In the genomic region with DNA sequence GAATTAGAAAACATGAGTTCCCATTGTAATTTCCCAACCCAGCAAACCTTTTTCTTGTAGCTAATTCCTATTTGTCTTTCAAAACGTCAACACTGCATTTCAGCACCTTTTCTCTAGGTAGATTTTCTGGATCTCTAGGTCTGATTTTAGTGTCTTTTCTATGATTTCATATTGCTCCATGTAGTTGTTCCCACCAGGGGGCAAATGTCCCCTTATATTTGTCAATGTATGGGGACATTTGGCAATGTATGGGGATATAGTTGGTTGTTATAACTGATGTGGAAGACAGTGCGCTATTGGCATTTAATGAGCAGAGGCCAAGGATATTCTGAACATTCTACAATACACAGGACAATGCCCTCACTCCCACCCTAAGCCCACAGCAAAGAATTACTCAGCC, we compare ENCODE assay signal across 32 cellular contexts.
DNase-seq lines count a peak whose midpoint lies in the region; ATAC-seq, FAIRE-seq and TF ChIP-seq lines count a peak whose summit lies in the region.
"Had no signal": no experiment of that assay in that cellular context is flagged by ENCODE, and none has a peak within 500 bp of the region (broad histone marks: within the 10 kb centered on the region; RNA-seq: fewer than 3 reads in every experiment).

No MANE protein-coding gene starts in this region.

- no peaks in the 10 kb centered on the region; a peak in 1 of 5 replicates for H3K27me3 ChIP-seq in HepG2 (ENCODE audit: control insufficient read depth in 1 of 2, insufficient read depth in 2 of 2, low read length in 2 of 2)
- H3K27me3 ChIP-seq: ascending aorta, cardiac muscle cell, left lung, pancreas had no signal

- H3K79me2 ChIP-seq in HepG2 (ENCODE audit: insufficient read depth, low read length): no peaks in the 10 kb centered on the region

- H3K36me3 ChIP-seq in HepG2 (replicated peaks in 1 of 2; ENCODE audit: control insufficient read depth in 1 of 2, insufficient read depth in 2 of 2, low read length in 2 of 2): no peaks in the 10 kb centered on the region
- H3K36me3 ChIP-seq: ascending aorta, cardiac muscle cell, left lung, pancreas had no signal

- no peak for TF ChIP-seq POLR2A in HepG2 (IDR thresholded peaks at IDR 0.05; ENCODE audit: insufficient read depth in 1 of 2, low read depth in 2 of 2, low read length in 2 of 2)

- H3K27ac ChIP-seq in HepG2 (ENCODE audit: extremely low read length, insufficient read depth, low read length): no peak overlapping the region
- H3K27ac ChIP-seq: ascending aorta, cardiac muscle cell, KMS-11, left lung, pancreas had no signal

- H3K9me3 ChIP-seq in HepG2 (ENCODE audit: low read length): no peaks in the 10 kb centered on the region
- H3K9me3 ChIP-seq: ascending aorta, left lung, pancreas had no signal

- H4K20me1 ChIP-seq in HepG2 (ENCODE audit: insufficient read depth, low read length): no peaks in the 10 kb centered on the region

- H3K4me1 ChIP-seq in HepG2 (ENCODE audit: insufficient read depth, low read length): no peaks in the 10 kb centered on the region
- H3K4me1 ChIP-seq: ascending aorta, left lung, pancreas had no signal

- H3K4me3 ChIP-seq in fibroblast of mammary gland (ENCODE audit: control insufficient read depth, low read depth, low read length): no peak overlapping the region
- no peak overlapping the region for H3K4me3 ChIP-seq in HepG2 (replicated peaks in 1 of 3; ENCODE audit: insufficient read depth in 1 of 3, low read depth in 2 of 3, low read length in 3 of 3)
- H3K4me3 ChIP-seq: ascending aorta, cardiac muscle cell, left lung, pancreas had no signal

- POLR2A ChIA-PET in HepG2 (lab: Yijun Ruan, JAX): no interaction called here

- ATAC-seq in HepG2: no peak
- ATAC-seq: activated T-cell treated with anti-CD3 and anti-CD28 coated beads, Interleukin-2, amount 50 U/mL, for 72 hours; CD8-positive, alpha-beta T cell; effector memory CD8-positive, alpha-beta T cell; left lung; pancreas had no signal

- intact Hi-C loops in HepG2 (cut with micrococcal nuclease; ENCODE audit: unreplicated experiment): no loop called here

- in situ Hi-C loops in HepG2 (cut with HindIII; ENCODE audit: extremely low pct_ligation_motif_present, low pct_unique_long_range_greater_than_20kb): no loop called here

- no TSS peak for BruUV-seq in HepG2 (replicated peaks; lab: Mats Ljungman, UMichigan)

- no peak overlapping the region for H2AFZ ChIP-seq in HepG2 (ENCODE audit: low read length)

- DNase-seq in NCI-H82 (lab: John Stamatoyannopoulos, UW) (peak; percentile 0), NCI-H82 treated with DMSO at 0.1 percent for 48 hours (lab: John Stamatoyannopoulos, UW; ENCODE audit: unreplicated experiment) (no peak), OCI-M1 (lab: John Stamatoyannopoulos, UW) (peak; percentile 25), fibroblast of mammary gland (ENCODE audit: low read depth) (no peak), NOMO-1 treated with DMSO at 0.1 percent for 48 hours (lab: John Stamatoyannopoulos, UW; ENCODE audit: unreplicated experiment) (no peak), NCI-H146 treated with DMSO at 0.1 percent for 48 hours (lab: John Stamatoyannopoulos, UW; ENCODE audit: unreplicated experiment) (no peak), HepG2 (ENCODE audit: low spot score) (no peak)
- no peak for DNase-seq in NK-92 treated with Interleukin-12 subunit alpha and Interleukin-12 subunit beta, amount 100 ng/mL, for 24 hours (lab: John Stamatoyannopoulos, UW)
- DNase-seq: activated CD4-positive, alpha-beta memory T cell treated with anti-CD3 and anti-CD28 coated beads for 36 hours; activated CD4-positive, alpha-beta T cell treated with anti-CD3 and anti-CD28 coated beads for 1 hour; activated T-cell treated with anti-CD3 and anti-CD28 coated beads, Interleukin-2, amount 50 U/mL, for 72 hours; AML-193; CD8-positive, alpha-beta T cell; DMS 273 treated with DMSO at 0.1 percent for 48 hours; effector memory CD8-positive, alpha-beta T cell; erythroblast; foreskin fibroblast; GOT3; head of caudate nucleus; islet precursor cell; MV-4-11; NCI-H1694; nephron progenitor cell; pancreas; retina; small intestine; stimulated activated naive CD4-positive, alpha-beta T cell had no signal

- FAIRE-seq in HepG2 (lab: Jason Lieb, UNC): no peak
- FAIRE-seq: HTR-8/SVneo, pancreas, small intestine had no signal

- 39% methylated on average over 2 of the region's 2 CpGs for WGBS in HepG2 (ENCODE audit: low lambda C conversion rate)

- no peak for TF ChIP-seq RAD21 in HepG2 (CRISPR knock-in tag; IDR thresholded peaks at IDR 0.05)

- H3K4me2 ChIP-seq in HepG2 (ENCODE audit: low read depth, low read length): no peak overlapping the region
- H3K4me2 ChIP-seq: KMS-11 had no signal

- TF ChIP-seq EP300 in HepG2 (IDR thresholded peaks at IDR 0.05; ENCODE audit: low read depth in 2 of 2, low read length in 2 of 2) (no peak), HepG2 (CRISPR knock-in tag; IDR thresholded peaks at IDR 0.05; ENCODE audit: borderline replicate concordance) (no peak)

- no peak overlapping the region for H3K9ac ChIP-seq in HepG2 (ENCODE audit: insufficient read depth, low read depth, low read length)
- H3K9ac ChIP-seq: KMS-11 had no signal

- CTCF ChIA-PET in HepG2 (lab: Yijun Ruan, JAX; ENCODE audit: low intra/inter-chr PET ratio, low total read pairs): no interaction called here

- TF ChIP-seq CTCF in fibroblast of mammary gland (conservative IDR thresholded peaks at IDR 0.05; ENCODE audit: control insufficient read depth, insufficient read depth, low read depth, low read length) (peak; percentile 11), HepG2 (CRISPR knock-in tag; IDR thresholded peaks at IDR 0.05) (no peak)

TF ChIP-seq in HepG2, 621 proteins besides CTCF, POLR2A, EP300 and RAD21 (continues in another document):
- TF ChIP-seq GTF3A (CRISPR knock-in tag; conservative IDR thresholded peaks at IDR 0.05): no peak
- no peak for TF ChIP-seq PITX1 (CRISPR knock-in tag; IDR thresholded peaks at IDR 0.05)
- no peak for TF ChIP-seq ETS1 (CRISPR knock-in tag; IDR thresholded peaks at IDR 0.05)
- TF ChIP-seq DZIP1 (CRISPR knock-in tag; IDR thresholded peaks at IDR 0.05): no peak
- TF ChIP-seq ZNF232 (CRISPR knock-in tag; IDR thresholded peaks at IDR 0.05; ENCODE audit: borderline replicate concordance): no peak
- no peak for TF ChIP-seq ZFP1 (CRISPR knock-in tag; IDR thresholded peaks at IDR 0.05)
- TF ChIP-seq HNF4A (CRISPR knock-in tag; IDR thresholded peaks at IDR 0.05): no peak
- TF ChIP-seq RFXAP (CRISPR knock-in tag; IDR thresholded peaks at IDR 0.05; ENCODE audit: borderline replicate concordance): no peak
- TF ChIP-seq ZNF260 (CRISPR knock-in tag; IDR thresholded peaks at IDR 0.05; ENCODE audit: borderline replicate concordance, low read depth): no peak
- TF ChIP-seq ZSCAN31 (CRISPR knock-in tag; IDR thresholded peaks at IDR 0.05; ENCODE audit: low read depth): no peak
- no peak for TF ChIP-seq RFXANK (CRISPR knock-in tag; IDR thresholded peaks at IDR 0.05)
- TF ChIP-seq, protein P1, sequence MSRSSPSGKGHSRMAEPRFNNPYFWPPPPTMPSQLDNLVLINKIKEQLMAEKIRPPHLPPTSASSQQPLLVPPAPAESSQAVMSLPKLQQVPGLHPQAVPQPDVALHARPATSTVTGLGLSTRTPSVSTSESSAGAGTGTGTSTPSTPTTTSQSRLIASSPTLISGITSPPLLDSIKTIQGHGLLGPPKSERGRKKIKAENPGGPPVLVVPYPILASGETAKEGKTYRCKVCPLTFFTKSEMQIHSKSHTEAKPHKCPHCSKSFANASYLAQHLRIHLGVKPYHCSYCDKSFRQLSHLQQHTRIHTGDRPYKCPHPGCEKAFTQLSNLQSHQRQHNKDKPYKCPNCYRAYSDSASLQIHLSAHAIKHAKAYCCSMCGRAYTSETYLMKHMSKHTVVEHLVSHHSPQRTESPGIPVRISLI (CRISPR knock-in tag; IDR thresholded peaks at IDR 0.05; ENCODE audit: borderline replicate concordance): no peak
- TF ChIP-seq HINFP (CRISPR knock-in tag; IDR thresholded peaks at IDR 0.05; ENCODE audit: low read depth): no peak

Comparison
In these comparisons a context has a peak if more than half of its experiments do, and no peak if none do; other contexts are left out.
1. DNase-seq: peak in NCI-H82 (single experiment) and OCI-M1 (single experiment); none in NCI-H82 treated with DMSO at 0.1 percent for 48 hours (single experiment), fibroblast of mammary gland (single experiment), NOMO-1 treated with DMSO at 0.1 percent for 48 hours (single experiment), NK-92 treated with Interleukin-12 subunit alpha and Interleukin-12 subunit beta, amount 100 ng/mL, for 24 hours (single experiment), NCI-H146 treated with DMSO at 0.1 percent for 48 hours (single experiment) and HepG2 (single experiment).